15 cellular contexts compared by ENCODE assay signal in genomic region chr1:224459936-224460335, GRCh38. TPM values are rescaled to one million over a fixed set of nuclear protein-coding genes. Genes with fewer than 3 reads are reported as not detected.
DNase-seq lines count a peak whose midpoint lies in the region; ATAC-seq and TF ChIP-seq lines count a peak whose summit lies in the region.
"Had no signal": no experiment of that assay in that cellular context is flagged by ENCODE, and none has a peak within 500 bp of the region (broad histone marks: within the 10 kb centered on the region; RNA-seq: fewer than 3 reads in every experiment).

No MANE protein-coding gene starts in this region.

- no peaks in the 10 kb centered on the region for H4K20me1 ChIP-seq in BLaER1 treated with 17β-estradiol and CSF1 and Interleukin-3, amounts not matched to agents 10 nM and 100 nM

- DNase-seq in WERI-Rb-1 (peak; percentile 6), left lung (no peak), stomach (no peak), brain microvascular endothelial cell (no peak), left lobe of liver (ENCODE audit: low spot score) (no peak), AG20443 (ENCODE audit: low spot score) (no peak)
- DNase-seq: CD4-positive, alpha-beta memory T cell; DMS79 treated with DMSO at 0.1 percent for 48 hours; GDM1; NCI-H1436 treated with DMSO at 0.1 percent for 48 hours; NCI-H2081; Peyer's patch had no signal

- no peak for ATAC-seq in left lung
- no peak for ATAC-seq in left lobe of liver
- no peak for ATAC-seq in HG03442 (IDR thresholded peaks at IDR 0.05; ENCODE audit: unreplicated experiment)

- H3K4me3 ChIP-seq in BLaER1 treated with 17β-estradiol and CSF1 and Interleukin-3, amounts not matched to agents 10 nM and 100 nM = no peak overlapping the region
- no peak overlapping the region for H3K4me3 ChIP-seq in WERI-Rb-1 (ENCODE audit: low read depth, low read length)
- H3K4me3 ChIP-seq in left lung = no peak overlapping the region
- no peak overlapping the region for H3K4me3 ChIP-seq in stomach
- no peak overlapping the region for H3K4me3 ChIP-seq in brain microvascular endothelial cell (ENCODE audit: low read depth, low read length)
- H3K4me3 ChIP-seq: Peyer's patch had no signal

- peaks cover 0 to 4% (median 0%) of the 10 kb centered on the region in 11 experiments; a peak in 2 of 22 replicates for H3K36me3 ChIP-seq in BLaER1 treated with 17β-estradiol and CSF1 and Interleukin-3, amounts not matched to agents 10 nM and 100 nM
- no peaks in the 10 kb centered on the region for H3K36me3 ChIP-seq in WERI-Rb-1
- H3K36me3 ChIP-seq in left lung = no peaks in the 10 kb centered on the region
- H3K36me3 ChIP-seq in stomach = no peaks in the 10 kb centered on the region
- no peaks in the 10 kb centered on the region for H3K36me3 ChIP-seq in brain microvascular endothelial cell (replicated peaks)
- H3K36me3 ChIP-seq: Peyer's patch had no signal

- peaks cover 24 to 44% (median 32%) of the 10 kb centered on the region in 10 experiments for H3K4me1 ChIP-seq in BLaER1 treated with 17β-estradiol and CSF1 and Interleukin-3, amounts not matched to agents 10 nM and 100 nM
- H3K4me1 ChIP-seq in left lung (peaks cover 9 to 38% of the 10 kb centered on the region in 2 donors), stomach (peaks cover 9 to 33% (median 21%) of the 10 kb centered on the region in 4 donors)

- H3K27me3 ChIP-seq in BLaER1 treated with 17β-estradiol and CSF1 and Interleukin-3, amounts not matched to agents 10 nM and 100 nM = no peaks in the 10 kb centered on the region
- no peaks in the 10 kb centered on the region for H3K27me3 ChIP-seq in WERI-Rb-1 (ENCODE audit: insufficient read depth, low read depth, severe bottlenecking)
- no peaks in the 10 kb centered on the region for H3K27me3 ChIP-seq in left lung
- H3K27me3 ChIP-seq in stomach = no peaks in the 10 kb centered on the region
- no peaks in the 10 kb centered on the region for H3K27me3 ChIP-seq in brain microvascular endothelial cell (replicated peaks)
- H3K27me3 ChIP-seq: Peyer's patch had no signal

- TF ChIP-seq EP300 in stomach (IDR thresholded peaks at IDR 0.05) = no peak

- in situ Hi-C loops in brain microvascular endothelial cell (cut with HindIII; ENCODE audit: low pct_ligation_motif_present, low sequenced_read_pairs) = no loop called here

- peaks cover 0 to 8% (median 0%) of the 10 kb centered on the region in 11 experiments; a peak in 2 of 22 replicates for H3K9me3 ChIP-seq in BLaER1 treated with 17β-estradiol and CSF1 and Interleukin-3, amounts not matched to agents 10 nM and 100 nM (replicated peaks in 1 of 11)
- no peaks in the 10 kb centered on the region for H3K9me3 ChIP-seq in WERI-Rb-1 (ENCODE audit: severe bottlenecking)
- no peaks in the 10 kb centered on the region for H3K9me3 ChIP-seq in left lung
- no peaks in the 10 kb centered on the region for H3K9me3 ChIP-seq in stomach
- H3K9me3 ChIP-seq: Peyer's patch had no signal

- TF ChIP-seq CTCF in WERI-Rb-1 (IDR thresholded peaks at IDR 0.05; ENCODE audit: low read depth, low read length) (no peak), left lung (IDR thresholded peaks at IDR 0.05) (no peak), stomach (IDR thresholded peaks at IDR 0.05) (no peak), brain microvascular endothelial cell (IDR thresholded peaks at IDR 0.05; ENCODE audit: low read depth, low read length, missing control alignments) (no peak)

- peak overlapping the region in 9 of 11 experiments; percentile 0 to 84 (median 31); a peak in 9 of 22 replicates for H3K4me2 ChIP-seq in BLaER1 treated with 17β-estradiol and CSF1 and Interleukin-3, amounts not matched to agents 10 nM and 100 nM

- WGBS in stomach, 5 donors = 79 to 90% (median 89%) methylated on average over 5 of the region's 5 CpGs

- TF ChIP-seq POLR2A in stomach (IDR thresholded peaks at IDR 0.05) = no peak

- intact Hi-C loops in left lung (cut with DNase I) = no loop called here
- intact Hi-C loops in stomach (cut with DNase I; ENCODE audit: low total_unique reads) = loop anchor here (10.0 kb wide), 1 partner anchor 345 kb away; the partner anchor contains the start of gene FBXO28

- H3K9ac ChIP-seq in BLaER1 treated with 17β-estradiol and CSF1 and Interleukin-3, amounts not matched to agents 10 nM and 100 nM = peak overlapping the region in 1 of 11 experiments; percentile 38; a peak in 1 of 22 replicates

- peak overlapping the region in 3 of 11 experiments; percentile 62 to 66 (median 64); a peak in 5 of 22 replicates for H3K27ac ChIP-seq in BLaER1 treated with 17β-estradiol and CSF1 and Interleukin-3, amounts not matched to agents 10 nM and 100 nM
- no peak overlapping the region for H3K27ac ChIP-seq in WERI-Rb-1
- H3K27ac ChIP-seq in left lung = peak overlapping the region; percentile 41 to 53
- peak overlapping the region in 3 of 5 donors; percentile 8 to 34 (median 32) for H3K27ac ChIP-seq in stomach
- H3K27ac ChIP-seq in brain microvascular endothelial cell = no peak overlapping the region
- H3K27ac ChIP-seq: HL-60, Peyer's patch had no signal

RNA-seq across cellular contexts. Expression of gene WDR26, which starts 25.3 kb away (rescaled TPM):
- 10 to 100 TPM; 84.5 to 86.6 TPM for total RNA-seq in left lung
- total RNA-seq in stomach = 100 to 1,000 TPM in 2 of 5 donors, 10 to 100 TPM in 3; 20.4 to 154 (median 92.4) TPM
- 10 to 100 TPM; 17.0 to 26.3 (median 24.6) TPM for polyA plus RNA-seq in stomach
- total RNA-seq in left lobe of liver = 27.2 TPM

Comparison
In these comparisons a context has a peak if more than half of its experiments do, and no peak if none do; other contexts are left out.
1. H3K27ac ChIP-seq: peak in left lung (2 of 2) and stomach (3 of 5); none in WERI-Rb-1 (single experiment) and brain microvascular endothelial cell (single experiment).